ENCODE assay signal across 22 cellular contexts in genomic region chr6:44896701-44897100, GRCh38.
"Had no signal": no experiment of that assay in that cellular context is flagged by ENCODE, and none has a peak within 500 bp of the region (broad histone marks: within the 10 kb centered on the region; RNA-seq: fewer than 3 reads in every experiment).

No MANE protein-coding gene starts in this region.

- DNase-seq: colonic mucosa; dermis blood vessel endothelial cell; effector memory CD4-positive, alpha-beta T cell; left ventricle myocardium superior; lower lobe of right lung; naive thymus-derived CD8-positive, alpha-beta T cell; nephron progenitor cell; nucleus accumbens; sigmoid colon; spleen; stimulated activated CD4-positive, alpha-beta T cell treated with anti-CD3 and anti-CD28 coated beads, Interleukin-4, amount 100 ng/mL, for 4 hours; stimulated activated naive B cell treated with anti-CD40 and anti-IgM and Interleukin-4, amounts not matched to agents 10 μg/mL and 1 μg/mL and 100 μg/mL, for 72 hours; transverse colon; upper lobe of right lung; uterus had no signal

- H3K27me3 ChIP-seq: colonic mucosa, esophagus muscularis mucosa, right atrium auricular region, sigmoid colon, spleen, suprapubic skin, transverse colon, upper lobe of right lung, uterus had no signal

- H3K4me1 ChIP-seq: colonic mucosa, esophagus muscularis mucosa, lower lobe of right lung, prostate gland, right atrium auricular region, sigmoid colon, spleen, suprapubic skin, transverse colon, upper lobe of right lung, uterus had no signal

- FAIRE-seq: endothelial cell of umbilical vein, frontal cortex, keratinocyte had no signal

- H3K4me3 ChIP-seq: colonic mucosa, esophagus muscularis mucosa, lower lobe of right lung, prostate gland, right atrium auricular region, sigmoid colon, spleen, suprapubic skin, transverse colon, upper lobe of right lung, uterus had no signal

- H3K27ac ChIP-seq: colonic mucosa, esophagus muscularis mucosa, lower lobe of right lung, prostate gland, right atrium auricular region, sigmoid colon, spleen, suprapubic skin, transverse colon, upper lobe of right lung, uterus had no signal

- ATAC-seq: left ventricle myocardium superior; lower lobe of right lung; naive thymus-derived CD8-positive, alpha-beta T cell; stimulated activated naive B cell treated with anti-CD40 and anti-IgM and Interleukin-4, amounts not matched to agents 10 μg/mL and 1 μg/mL and 100 μg/mL, for 72 hours; upper lobe of right lung had no signal

- H3K36me3 ChIP-seq: colonic mucosa, esophagus muscularis mucosa, lower lobe of right lung, prostate gland, right atrium auricular region, sigmoid colon, spleen, suprapubic skin, transverse colon, upper lobe of right lung, uterus had no signal

- H3K9me3 ChIP-seq: colonic mucosa, lower lobe of right lung, prostate gland, suprapubic skin, transverse colon, upper lobe of right lung, uterus had no signal
